Comparison of ENCODE assay signal across 30 cellular contexts in genomic region chr1:223347583-223347982, GRCh38. TPM values are rescaled to one million over a fixed set of nuclear protein-coding genes. Genes with fewer than 3 reads are reported as not detected.
"Had no signal": no experiment of that assay in that cellular context is flagged by ENCODE, and none has a peak within 500 bp of the region (broad histone marks: within the 10 kb centered on the region; RNA-seq: fewer than 3 reads in every experiment).

No MANE protein-coding gene starts in this region.

- H3K27me3 ChIP-seq: suprapubic skin, testis, thyroid gland, upper lobe of left lung, uterus, vagina had no signal

- H3K36me3 ChIP-seq: stomach, suprapubic skin, thoracic aorta, thyroid gland, tibial artery, tibial nerve, transverse colon, upper lobe of left lung, upper lobe of right lung, uterus, vagina had no signal

- H3K4me3 ChIP-seq: stomach, suprapubic skin, testis, thoracic aorta, thyroid gland, tibial artery, tibial nerve, transverse colon, upper lobe of left lung, upper lobe of right lung, uterus, vagina had no signal

- DNase-seq: stimulated activated CD4-positive, alpha-beta T cell treated with anti-CD3 and anti-CD28 coated beads, Interleukin-2, amount 100 ng/mL, for 48 hours; stimulated activated CD4-positive, alpha-beta T cell treated with anti-CD3 and anti-CD28 coated beads, Interleukin-4, amount 100 ng/mL, for 1 hour; stimulated activated CD4-positive, alpha-beta T cell treated with anti-CD3 and anti-CD28 coated beads, Interleukin-4, amount 100 ng/mL, for 24 hours; stimulated activated CD4-positive, alpha-beta T cell treated with anti-CD3 and anti-CD28 coated beads, Interleukin-4, amount 100 ng/mL, for 4 hours; stimulated activated CD8-positive, alpha-beta memory T cell treated with anti-CD3 and anti-CD28 coated beads, Interleukin-4, amount 100 ng/mL, for 48 hours; stimulated activated naive B cell treated with anti-CD40 and anti-IgM and Interleukin-4, amounts not matched to agents 10 μg/mL and 1 μg/mL and 100 μg/mL, for 72 hours; stimulated activated naive CD4-positive, alpha-beta T cell; stimulated activated naive CD4-positive, alpha-beta T cell treated with Interleukin-2 at 50 U/mL for 16 hours; stimulated activated naive CD8-positive, alpha-beta T cell treated with anti-CD3 and anti-CD28 coated beads, Interleukin-15, amount 100 ng/mL, for 72 hours; stimulated activated naive CD8-positive, alpha-beta T cell treated with anti-CD3 and anti-CD28 coated beads, Interleukin-15, Interleukin-2, amounts not matched to agents 100 U/mL and 50 U/mL, for 24 hours; stomach; substantia nigra; testis; thyroid gland; tibial artery; transverse colon; trophoblast cell; upper lobe of left lung; upper lobe of right lung; uterus had no signal

- H3K27ac ChIP-seq: stomach, suprapubic skin, testis, thoracic aorta, thyroid gland, tibial artery, tibial nerve, transverse colon, upper lobe of left lung, upper lobe of right lung, uterus, vagina had no signal

- ATAC-seq: stimulated activated effector memory CD8-positive, alpha-beta T cell treated with anti-CD3 and anti-CD28 coated beads, Interleukin-12 subunit alpha, Interleukin-12 subunit beta, amount 100 ng/mL, for 72 hours; stimulated activated memory B cell treated with anti-CD40 and anti-IgM and Interleukin-4, amounts not matched to agents 10 μg/mL and 1 μg/mL and 100 μg/mL, for 72 hours; stimulated activated naive B cell treated with anti-CD40 and anti-IgM and Interleukin-4, amounts not matched to agents 10 μg/mL and 1 μg/mL and 100 μg/mL, for 72 hours; stimulated activated naive CD8-positive, alpha-beta T cell treated with anti-CD3 and anti-CD28 coated beads, Interleukin-15, amount 100 ng/mL, for 72 hours; stimulated activated naive CD8-positive, alpha-beta T cell treated with anti-CD3 and anti-CD28 coated beads, Interleukin-15, Interleukin-2, amounts not matched to agents 100 U/mL and 50 U/mL, for 24 hours; upper lobe of right lung had no signal

- H3K9me3 ChIP-seq: stomach, suprapubic skin, testis, thoracic aorta, thyroid gland, tibial artery, tibial nerve, transverse colon, upper lobe of left lung, upper lobe of right lung, uterus, vagina had no signal

- H3K4me1 ChIP-seq: suprapubic skin, thyroid gland, tibial artery, transverse colon, upper lobe of left lung, upper lobe of right lung, uterus, vagina had no signal

RNA-seq across cellular contexts. Expression of gene SUSD4, which starts 16.4 kb away (rescaled TPM):
- total RNA-seq: tibial nerve had no signal

RNA-seq across cellular contexts. Expression of gene CCDC185, which starts 45.6 kb away (rescaled TPM):
- total RNA-seq: stomach, subcutaneous adipose tissue, suprapubic skin, thoracic aorta, tibial nerve, transverse colon, upper lobe of left lung, upper lobe of right lung, ureter, urinary bladder, uterus, vagina had no signal
- polyA plus RNA-seq: stomach, thymus, urinary bladder had no signal
